Comparison of ENCODE assay signal across 21 cellular contexts in the genomic region with DNA sequence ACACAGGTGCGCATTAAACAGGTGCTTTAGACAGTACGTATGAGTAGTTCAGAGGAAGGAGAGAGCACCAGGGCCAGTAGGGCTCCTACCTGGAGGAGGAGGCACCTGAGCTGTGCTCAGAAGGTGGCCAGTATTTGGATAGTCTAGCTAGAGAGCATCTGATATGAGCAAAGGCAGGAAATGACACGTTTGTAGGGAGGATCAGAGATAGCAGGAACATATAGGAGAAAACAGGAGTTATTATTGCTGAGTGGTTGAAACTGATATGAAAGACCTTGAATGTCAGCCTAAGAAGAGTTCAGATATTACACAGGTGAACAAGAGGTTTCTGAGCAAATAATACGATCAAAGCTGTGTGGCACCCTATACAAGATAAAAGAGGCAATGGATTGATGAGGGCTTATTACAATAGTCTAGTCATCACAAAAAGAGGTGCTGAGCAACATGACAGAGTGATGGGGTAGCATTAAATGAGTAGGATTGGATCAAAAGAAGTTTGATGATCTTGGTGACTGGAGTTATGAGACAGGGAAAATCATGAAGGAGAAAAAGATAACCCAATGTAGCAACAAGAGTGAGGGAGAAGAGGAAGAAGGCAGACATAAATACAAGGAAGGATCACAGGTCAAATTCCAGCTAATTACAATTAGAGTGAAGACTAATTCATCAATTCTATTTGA.
"Had no signal": no experiment of that assay in that cellular context is flagged by ENCODE, and none has a peak within 500 bp of the region (broad histone marks: within the 10 kb centered on the region; RNA-seq: fewer than 3 reads in every experiment).

No MANE protein-coding gene starts in this region.

- H3K36me3 Mint-ChIP-seq: activated naive CD8-positive, alpha-beta T cell treated with anti-CD3 and anti-CD28 coated beads, Interleukin-2, amount 10 ng/mL, durations not matched to agents 7 days and 5 days had no signal

- H3K27ac ChIP-seq: adrenal gland, colonic mucosa had no signal

- H3K9me3 Mint-ChIP-seq: activated CD4-positive, alpha-beta T cell treated with anti-CD3 and anti-CD28 coated beads, Interleukin-2, amount 10 ng/mL, durations not matched to agents 24 days and 14 days; activated naive CD4-positive, alpha-beta T cell treated with anti-CD3 and anti-CD28 coated beads for 36 hours; T-helper 1 cell treated with Interleukin-12 subunit alpha and Interleukin-12 subunit beta and Interleukin-4 antibody, amounts not matched to agents 30 μg/mL and 1 μg/mL, for 36 hours had no signal

- H3K27me3 ChIP-seq: adrenal gland, breast epithelium, colonic mucosa had no signal

- H3K27me3 Mint-ChIP-seq: activated CD4-positive, alpha-beta T cell treated with anti-CD3 and anti-CD28 coated beads, Interleukin-2, amount 10 ng/mL, durations not matched to agents 24 days and 14 days; activated naive CD8-positive, alpha-beta T cell treated with anti-CD3 and anti-CD28 coated beads, Interleukin-2, amount 10 ng/mL, durations not matched to agents 7 days and 5 days had no signal

- H3K4me1 ChIP-seq: breast epithelium, colonic mucosa had no signal

- H3K27ac Mint-ChIP-seq: activated CD4-positive, alpha-beta T cell treated with anti-CD3 and anti-CD28 coated beads, Interleukin-2, amount 10 ng/mL, durations not matched to agents 24 days and 14 days; activated naive CD4-positive, alpha-beta T cell treated with anti-CD3 and anti-CD28 coated beads for 36 hours; activated naive CD8-positive, alpha-beta T cell treated with anti-CD3 and anti-CD28 coated beads, Interleukin-2, amount 10 ng/mL, durations not matched to agents 7 days and 5 days; T-helper 1 cell treated with Interleukin-12 subunit alpha and Interleukin-12 subunit beta and Interleukin-4 antibody, amounts not matched to agents 30 μg/mL and 1 μg/mL, for 36 hours had no signal

- H3K36me3 ChIP-seq: adrenal gland, breast epithelium, colonic mucosa had no signal

- H3K9me3 ChIP-seq: adrenal gland, breast epithelium, colonic mucosa had no signal

- DNase-seq: activated CD4-positive, alpha-beta T cell treated with anti-CD3 and anti-CD28 coated beads, Interleukin-2, amount 10 ng/mL, durations not matched to agents 24 days and 14 days; activated CD4-positive, alpha-beta T cell treated with anti-CD3 and anti-CD28 coated beads, Interleukin-2, amount 50 U/mL, for 48 hours; activated gamma-delta T cell; activated naive CD4-positive, alpha-beta T cell treated with anti-CD3 and anti-CD28 coated beads for 36 hours; activated naive CD8-positive, alpha-beta T cell treated with anti-CD3 and anti-CD28 coated beads, Interleukin-2, amount 10 ng/mL, durations not matched to agents 7 days and 5 days; activated T-cell treated with anti-CD3 and anti-CD28 coated beads for 4 hours; adrenal gland; anterior cingulate cortex; caudate nucleus; colonic mucosa; Kasumi-1; NCI-H1105 treated with DMSO at 0.1 percent for 48 hours; NCI-H1436 treated with DMSO at 0.1 percent for 48 hours; NCI-H187 treated with DMSO at 0.1 percent for 48 hours; NCI-H2081 treated with DMSO at 0.1 percent for 48 hours; NCI-H446; NCI-H524; PC-3; SHP77 treated with DMSO at 0.1 percent for 48 hours had no signal

- ATAC-seq: PC-3 had no signal

- H3K4me3 ChIP-seq: adrenal gland, breast epithelium, colonic mucosa had no signal

- H3K4me3 Mint-ChIP-seq: activated CD4-positive, alpha-beta T cell treated with anti-CD3 and anti-CD28 coated beads, Interleukin-2, amount 10 ng/mL, durations not matched to agents 24 days and 14 days; activated naive CD4-positive, alpha-beta T cell treated with anti-CD3 and anti-CD28 coated beads for 36 hours; activated naive CD8-positive, alpha-beta T cell treated with anti-CD3 and anti-CD28 coated beads, Interleukin-2, amount 10 ng/mL, durations not matched to agents 7 days and 5 days; T-helper 1 cell treated with Interleukin-12 subunit alpha and Interleukin-12 subunit beta and Interleukin-4 antibody, amounts not matched to agents 30 μg/mL and 1 μg/mL, for 36 hours had no signal
